In the genomic region with DNA sequence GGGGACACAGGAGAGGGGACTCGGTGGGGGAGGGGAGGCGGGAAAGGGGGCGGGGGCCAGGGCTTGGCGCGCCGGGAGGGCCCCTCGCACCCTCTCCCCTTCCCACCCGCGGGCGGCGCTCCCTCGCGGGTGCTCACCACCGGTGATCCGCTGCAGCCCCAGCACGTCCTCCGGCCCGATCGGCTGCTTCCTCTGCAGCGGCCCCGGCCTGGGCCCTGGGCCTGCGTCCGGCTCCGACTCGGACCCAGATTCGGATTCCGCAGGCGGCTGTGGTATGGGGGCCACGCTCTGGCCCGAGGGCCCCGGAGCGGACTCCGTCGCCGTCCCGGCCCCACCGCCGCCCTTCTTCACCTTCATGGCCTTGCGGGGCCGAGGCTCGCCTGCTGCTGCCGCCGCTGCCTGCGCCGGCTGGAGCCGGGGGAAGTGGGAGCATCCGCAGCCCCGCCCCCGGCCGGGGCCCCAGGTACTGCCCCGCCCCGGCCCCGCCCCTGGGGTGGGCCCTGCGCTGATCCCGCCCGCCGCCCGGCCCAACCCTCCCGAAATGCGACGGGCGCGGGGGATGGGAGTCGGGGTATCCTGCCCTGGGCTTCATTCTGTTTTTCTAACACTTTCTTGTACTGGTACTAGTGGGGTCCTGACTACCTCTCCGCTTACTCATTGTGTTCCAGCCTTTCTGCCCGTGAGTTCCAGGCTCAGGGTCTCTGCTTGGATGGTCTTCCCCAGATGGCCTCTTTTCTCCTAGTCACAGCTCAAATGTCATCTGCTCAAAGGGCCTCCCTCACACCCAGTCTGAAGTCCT, we compare ENCODE assay signal across 8 cellular contexts. TPM values are rescaled to one million over a fixed set of nuclear protein-coding genes. Genes with fewer than 3 reads are reported as not detected.
DNase-seq lines count a peak whose midpoint lies in the region; ATAC-seq and TF ChIP-seq lines count a peak whose summit lies in the region.

TSS of gene UNC119 (minus strand) at position 424 of the 799 bp plus-strand sequence. CDS start at position 357, 67 bp downstream.

- H2BK120ac ChIP-seq in trophoblast cell (ENCODE audit: insufficient read depth, low read length, poor library complexity): peak within 1 kb of the TSS; percentile 22

- H3K4me1 ChIP-seq in cardiac muscle cell (ENCODE audit: low read depth) (peaks cover 4% of the 10 kb centered on the region), trophoblast cell (ENCODE audit: control insufficient read depth in 1 of 2, insufficient read depth in 2 of 2, low read length in 2 of 2) (peaks cover 8 to 9% of the 10 kb centered on the region in 2 experiments), tibial artery (peaks cover 0 to 21% (median 12%) of the 10 kb centered on the region in 4 donors)

- POLR2A ChIA-PET in activated naive CD8-positive, alpha-beta T cell treated with anti-CD3 and anti-CD28 coated beads, Interleukin-2, amount 10 ng/mL, durations not matched to agents 7 days and 5 days (lab: Charles Lee): interaction anchor here (3.1 to 3.8 kb wide), 2 partner anchors 19 to 24 kb away, joined by 14 to 33 read pairs; partner anchors contain the start of genes ALDOC and PIGS

- H3K36me3 Mint-ChIP-seq in activated naive CD8-positive, alpha-beta T cell treated with anti-CD3 and anti-CD28 coated beads, Interleukin-2, amount 10 ng/mL, durations not matched to agents 7 days and 5 days: peaks cover 19% of the 10 kb centered on the region

- peak within 1 kb of the TSS; percentile 92 for H3K27ac Mint-ChIP-seq in activated naive CD8-positive, alpha-beta T cell treated with anti-CD3 and anti-CD28 coated beads, Interleukin-2, amount 10 ng/mL, durations not matched to agents 7 days and 5 days

- H3K79me2 ChIP-seq in trophoblast cell (ENCODE audit: control insufficient read depth, insufficient read depth, low read length, poor library complexity): peaks cover 5% of the 10 kb centered on the region

- peaks cover 46% of the 10 kb centered on the region for H3K4me1 Mint-ChIP-seq in activated naive CD8-positive, alpha-beta T cell treated with anti-CD3 and anti-CD28 coated beads, Interleukin-2, amount 10 ng/mL, durations not matched to agents 7 days and 5 days

- no CpG with 5 or more reads among the region's 66 CpGs for WGBS in trophoblast cell (ENCODE audit: extremely low coverage, insufficient coverage, insufficient read length)

- TF ChIP-seq CTCF in cardiac muscle cell (IDR thresholded peaks at IDR 0.05; ENCODE audit: low read depth, low read length) (no peak), tibial artery (IDR thresholded peaks at IDR 0.05) (no peak)

- DNase-seq in COR-L47 (lab: John Stamatoyannopoulos, UW): peak; percentile 55
- peak; percentile 59 for DNase-seq in LHCN-M2 (ENCODE audit: low read depth)
- DNase-seq in SKM-1 treated with dmso at 0.1 percent for 144 hours (lab: John Stamatoyannopoulos, UW; ENCODE audit: unreplicated experiment): peak; percentile 25
- peak; percentile 91 for DNase-seq in activated naive CD8-positive, alpha-beta T cell treated with anti-CD3 and anti-CD28 coated beads, Interleukin-2, amount 10 ng/mL, durations not matched to agents 7 days and 5 days
- DNase-seq in cardiac muscle cell (ENCODE audit: low read depth in 1 of 2, low spot score in 1 of 2): peak; percentile 73 to 92
- peak; percentile 54 to 74 for DNase-seq in trophoblast cell
- peak; percentile 59 to 84 for DNase-seq in tibial artery

- H3K4ac ChIP-seq in trophoblast cell (ENCODE audit: low read depth, low read length): peak within 1 kb of the TSS; percentile 83

- H3K4me3 ChIP-seq in cardiac muscle cell (peak within 1 kb of the TSS; percentile 71), trophoblast cell (ENCODE audit: low read depth, low read length) (peak within 1 kb of the TSS; percentile 82), tibial artery (peak within 1 kb of the TSS; percentile 79 to 87)

- peaks cover 5% of the 10 kb centered on the region for H3K79me1 ChIP-seq in trophoblast cell (ENCODE audit: low read length)

- peak within 1 kb of the TSS; percentile 45 for H3K27ac ChIP-seq in cardiac muscle cell
- H3K27ac ChIP-seq in trophoblast cell (ENCODE audit: low read depth, low read length): no peak within 1 kb of the TSS
- H3K27ac ChIP-seq in tibial artery: peak within 1 kb of the TSS; percentile 74 to 75

- peak within 1 kb of the TSS; percentile 81 for H4K8ac ChIP-seq in trophoblast cell (ENCODE audit: low read depth, low read length)

- no peaks in the 10 kb centered on the region for H3K27me3 ChIP-seq in cardiac muscle cell
- no peaks in the 10 kb centered on the region for H3K27me3 ChIP-seq in trophoblast cell (ENCODE audit: insufficient read depth, low read length)
- H3K27me3 ChIP-seq in tibial artery: no peaks in the 10 kb centered on the region

- H3K9me3 Mint-ChIP-seq in activated naive CD8-positive, alpha-beta T cell treated with anti-CD3 and anti-CD28 coated beads, Interleukin-2, amount 10 ng/mL, durations not matched to agents 7 days and 5 days: no peaks in the 10 kb centered on the region

- H3K4me3 Mint-ChIP-seq in activated naive CD8-positive, alpha-beta T cell treated with anti-CD3 and anti-CD28 coated beads, Interleukin-2, amount 10 ng/mL, durations not matched to agents 7 days and 5 days: peak within 1 kb of the TSS; percentile 96

- H2AK5ac ChIP-seq in trophoblast cell (ENCODE audit: low read length): no peak within 1 kb of the TSS

- H2BK12ac ChIP-seq in trophoblast cell (ENCODE audit: low read length): no peak within 1 kb of the TSS

- ATAC-seq in GM21447 (IDR thresholded peaks at IDR 0.05; ENCODE audit: unreplicated experiment): peak; percentile 40
- ATAC-seq in activated naive CD8-positive, alpha-beta T cell treated with anti-CD3 and anti-CD28 coated beads, Interleukin-2, amount 10 ng/mL, durations not matched to agents 7 days and 5 days (ENCODE audit: low read depth): peak; percentile 60

- H3K23ac ChIP-seq in trophoblast cell (ENCODE audit: low read length): no peak within 1 kb of the TSS

- peak within 1 kb of the TSS; percentile 65 for H3K4me2 ChIP-seq in trophoblast cell (ENCODE audit: low read length)

- peak within 1 kb of the TSS; percentile 90 for H3K14ac ChIP-seq in trophoblast cell (ENCODE audit: low read length)

- no peak within 1 kb of the TSS for H4K12ac ChIP-seq in trophoblast cell (ENCODE audit: low read depth, low read length)

- intact Hi-C loops in tibial artery (cut with DNase I; ENCODE audit: low total_unique reads): loop anchor here (5.0 to 10.0 kb wide), 2 partner anchors 60 to 508 kb away; partner anchors contain the start of genes NLK and RSKR

- H3K36me3 ChIP-seq in cardiac muscle cell (peaks cover 24% of the 10 kb centered on the region), trophoblast cell (ENCODE audit: control insufficient read depth in 1 of 2, insufficient read depth in 2 of 2, low read length in 2 of 2) (peaks cover 25 to 40% of the 10 kb centered on the region in 2 experiments), tibial artery (peaks cover 35 to 46% (median 42%) of the 10 kb centered on the region in 3 donors)

- no peaks in the 10 kb centered on the region for H3K27me3 Mint-ChIP-seq in activated naive CD8-positive, alpha-beta T cell treated with anti-CD3 and anti-CD28 coated beads, Interleukin-2, amount 10 ng/mL, durations not matched to agents 7 days and 5 days

- H3K18ac ChIP-seq in trophoblast cell (ENCODE audit: low read length): peak within 1 kb of the TSS; percentile 86

- H4K91ac ChIP-seq in trophoblast cell (ENCODE audit: low read depth, low read length): peak within 1 kb of the TSS; percentile 64

- peak within 1 kb of the TSS; percentile 84 for H2AFZ ChIP-seq in trophoblast cell (ENCODE audit: insufficient read depth, low read length, poor library complexity)

- H3K9ac ChIP-seq in trophoblast cell (ENCODE audit: low read length): peak within 1 kb of the TSS; percentile 85

- H2BK5ac ChIP-seq in trophoblast cell (ENCODE audit: low read depth, low read length, poor library complexity): peak within 1 kb of the TSS; percentile 53

- H3K9me3 ChIP-seq in cardiac muscle cell (ENCODE audit: low read depth): no peaks in the 10 kb centered on the region
- peaks cover 2% of the 10 kb centered on the region for H3K9me3 ChIP-seq in trophoblast cell (ENCODE audit: insufficient read depth, low read depth, low read length)
- no peaks in the 10 kb centered on the region for H3K9me3 ChIP-seq in tibial artery

RNA-seq across cellular contexts. Expression of gene UNC119, which starts in this region (rescaled TPM):
- 44.3 and 47.6 TPM in 2 replicates for total RNA-seq in LHCN-M2 (2014; rRNA removed)
- polyA plus RNA-seq in LHCN-M2 (2012): 30.4 TPM
- total RNA-seq in activated naive CD8-positive, alpha-beta T cell treated with anti-CD3 and anti-CD28 coated beads, Interleukin-2, amount 10 ng/mL, durations not matched to agents 7 days and 5 days: 10 to 100 TPM; 54.9 to 57.8 TPM
- total RNA-seq in cardiac muscle cell: 124 and 125 TPM in 2 replicates
- 73.3 and 101 TPM in 2 replicates for polyA plus RNA-seq in cardiac muscle cell
- 31.6 and 32.7 TPM in 2 replicates for polyA plus RNA-seq in trophoblast cell (2013)

Comparison
In these comparisons a context has a peak if more than half of its experiments do, and no peak if none do; other contexts are left out.
1. DNase-seq: peak in every context shown above with its lines; median percentile 91 in activated naive CD8-positive, alpha-beta T cell treated with anti-CD3 and anti-CD28 coated beads, Interleukin-2, amount 10 ng/mL, durations not matched to agents 7 days and 5 days; 82 in cardiac muscle cell; 72 in tibial artery; 64 in trophoblast cell; 59 in LHCN-M2; 55 in COR-L47; 25 in SKM-1 treated with dmso at 0.1 percent for 144 hours.